In the genomic region with DNA sequence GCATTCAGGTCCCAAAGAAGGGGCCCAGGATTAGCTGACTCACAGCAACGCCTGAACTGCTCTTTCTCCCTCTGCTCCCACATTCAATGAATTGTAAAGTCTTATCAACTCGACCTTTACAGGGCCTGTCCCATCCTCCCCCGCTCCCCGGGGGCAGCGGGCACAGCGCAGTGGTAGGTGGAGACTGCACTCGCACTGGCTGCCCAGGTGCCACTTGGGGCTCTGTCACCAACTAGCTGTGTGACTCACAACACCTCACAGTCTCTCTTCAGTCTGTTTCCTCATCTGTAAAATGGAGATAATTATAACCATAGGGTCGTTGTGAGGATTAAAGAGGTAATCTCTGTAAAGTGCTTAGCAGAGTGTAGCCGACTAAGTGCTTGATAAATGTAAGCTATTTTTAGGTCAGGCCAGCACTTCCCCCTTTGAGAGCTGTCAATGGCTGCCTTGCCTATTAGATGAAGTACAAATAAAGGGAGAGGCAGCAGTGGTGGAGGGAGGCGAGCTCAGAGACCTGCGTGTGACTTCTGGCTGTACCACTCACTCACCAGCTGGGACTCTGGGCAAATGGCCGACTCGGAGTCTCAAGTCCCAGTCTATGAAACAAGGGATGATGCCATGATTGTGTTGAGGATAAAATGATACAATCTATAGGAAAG, we compare ENCODE assay signal across 10 cellular contexts. TPM values are rescaled to one million over a fixed set of nuclear protein-coding genes. Genes with fewer than 3 reads are reported as not detected.
DNase-seq lines count a peak whose midpoint lies in the region; ATAC-seq and TF ChIP-seq lines count a peak whose summit lies in the region.
"Had no signal": no experiment of that assay in that cellular context is flagged by ENCODE, and none has a peak within 500 bp of the region (broad histone marks: within the 10 kb centered on the region; RNA-seq: fewer than 3 reads in every experiment).

No MANE protein-coding gene starts in this region.

- TF ChIP-seq POLR2A in tibial nerve (IDR thresholded peaks at IDR 0.05), result no peak
- no peak for TF ChIP-seq POLR2A in transverse colon (IDR thresholded peaks at IDR 0.05)

- 57 to 60% methylated on average over 13 of the region's 13 CpGs for WGBS in tibial nerve, 2 donors
- 62% methylated on average over 13 of the region's 13 CpGs; no CpG with 5 or more reads in 1 of the 2 donors for WGBS in transverse colon (ENCODE audit: low coverage in 1 of 2), 2 donors

- no peaks in the 10 kb centered on the region for H3K9me3 ChIP-seq in tibial nerve
- H3K9me3 ChIP-seq in transverse colon, result no peaks in the 10 kb centered on the region
- H3K9me3 ChIP-seq: vagina had no signal

- no peak for ATAC-seq in GM18511 (IDR thresholded peaks at IDR 0.05; ENCODE audit: unreplicated experiment)

- TF ChIP-seq EP300 in tibial nerve (IDR thresholded peaks at IDR 0.05) (no peak), transverse colon (IDR thresholded peaks at IDR 0.05; ENCODE audit: low read depth) (no peak)

- in situ Hi-C loops in transverse colon (cut with MboI; ENCODE audit: low pct_ligation_motif_present in 1 of 4, low pct_unique_long_range_greater_than_20kb in 1 of 4, low sequenced_read_pairs in 3 of 4), result no loop called here

- H3K27me3 ChIP-seq in tibial nerve, result no peaks in the 10 kb centered on the region
- H3K27me3 ChIP-seq in transverse colon, result no peaks in the 10 kb centered on the region
- H3K27me3 ChIP-seq: vagina had no signal

- DNase-seq in activated CD4-positive, alpha-beta T cell treated with anti-CD3 and anti-CD28 coated beads for 48 hours, result peak; percentile 16
- no peak for DNase-seq in activated CD4-positive, alpha-beta T cell treated with anti-CD3 and anti-CD28 coated beads, Interleukin-2, amount 50 U/mL, for 1 hour
- DNase-seq in SHP77 (lab: John Stamatoyannopoulos, UW) (peak; percentile 43 to 62), inferior parietal cortex (ENCODE audit: extremely low spot score) (peak; percentile 66), tibial nerve (ENCODE audit: low spot score in 2 of 2) (no peak), transverse colon (no peak)
- DNase-seq in effector CD4-positive, alpha-beta T cell, result no peak
- DNase-seq: activated CD8-positive, alpha-beta memory T cell treated with anti-CD3 and anti-CD28 coated beads, Interleukin-2, amount 50 U/mL, for 48 hours had no signal

- H3K36me3 ChIP-seq in tibial nerve (peaks cover 0 to 34% (median 0%) of the 10 kb centered on the region in 3 donors), transverse colon (peaks cover 0 to 4% (median 0%) of the 10 kb centered on the region in 4 donors)
- H3K36me3 ChIP-seq: vagina had no signal

- intact Hi-C loops in transverse colon (cut with DNase I; ENCODE audit: low total_unique reads), result no loop called here

- H3K4me1 ChIP-seq in tibial nerve (peaks cover 0 to 41% (median 24%) of the 10 kb centered on the region in 4 donors), transverse colon (peaks cover 0 to 3% (median 0%) of the 10 kb centered on the region in 4 donors)
- H3K4me1 ChIP-seq: vagina had no signal

- no peak overlapping the region for H3K4me3 ChIP-seq in tibial nerve
- H3K4me3 ChIP-seq in transverse colon, result no peak overlapping the region
- H3K4me3 ChIP-seq: vagina had no signal

- H3K27ac ChIP-seq in tibial nerve (peak overlapping the region in 3 of 4 donors; percentile 30 to 89 (median 80)), transverse colon (no peak overlapping the region)
- H3K27ac ChIP-seq: vagina had no signal

- no peak for TF ChIP-seq CTCF in tibial nerve (IDR thresholded peaks at IDR 0.05)
- TF ChIP-seq CTCF in transverse colon (IDR thresholded peaks at IDR 0.05), result no peak

RNA-seq across cellular contexts. Expression of gene MYBPHL, which starts 0.7 kb away (rescaled TPM):
- not detected for total RNA-seq in tibial nerve
- total RNA-seq in transverse colon, result not detected
- total RNA-seq: vagina had no signal

RNA-seq across cellular contexts. Expression of gene PSRC1, which starts 24.5 kb away (rescaled TPM):
- total RNA-seq in tibial nerve (10 to 100 TPM; 33.0 to 62.0 (median 47.4) TPM), transverse colon (10 to 100 TPM in 1 of 4 donors, 1 to 10 TPM in 3; 1.9 to 18.0 (median 4.4) TPM)

RNA-seq across cellular contexts. Expression of gene CELSR2, which starts 58.2 kb away (rescaled TPM):
- total RNA-seq in tibial nerve, result 10 to 100 TPM; 14.0 to 16.7 (median 16.3) TPM
- 1 to 10 TPM; 1.8 to 3.7 (median 3.2) TPM for total RNA-seq in transverse colon

Comparison
In these comparisons a context has a peak if more than half of its experiments do, and no peak if none do; other contexts are left out.
1. DNase-seq: peak in activated CD4-positive, alpha-beta T cell treated with anti-CD3 and anti-CD28 coated beads for 48 hours (single experiment), SHP77 (2 of 2) and inferior parietal cortex (single experiment); none in activated CD4-positive, alpha-beta T cell treated with anti-CD3 and anti-CD28 coated beads, Interleukin-2, amount 50 U/mL, for 1 hour (single experiment), tibial nerve (0 of 2), transverse colon (single experiment) and effector CD4-positive, alpha-beta T cell (single experiment).
2. H3K27ac ChIP-seq: peak in tibial nerve (3 of 4); none in transverse colon (0 of 4).